1 cellular context compared by ENCODE assay signal in the genomic region with DNA sequence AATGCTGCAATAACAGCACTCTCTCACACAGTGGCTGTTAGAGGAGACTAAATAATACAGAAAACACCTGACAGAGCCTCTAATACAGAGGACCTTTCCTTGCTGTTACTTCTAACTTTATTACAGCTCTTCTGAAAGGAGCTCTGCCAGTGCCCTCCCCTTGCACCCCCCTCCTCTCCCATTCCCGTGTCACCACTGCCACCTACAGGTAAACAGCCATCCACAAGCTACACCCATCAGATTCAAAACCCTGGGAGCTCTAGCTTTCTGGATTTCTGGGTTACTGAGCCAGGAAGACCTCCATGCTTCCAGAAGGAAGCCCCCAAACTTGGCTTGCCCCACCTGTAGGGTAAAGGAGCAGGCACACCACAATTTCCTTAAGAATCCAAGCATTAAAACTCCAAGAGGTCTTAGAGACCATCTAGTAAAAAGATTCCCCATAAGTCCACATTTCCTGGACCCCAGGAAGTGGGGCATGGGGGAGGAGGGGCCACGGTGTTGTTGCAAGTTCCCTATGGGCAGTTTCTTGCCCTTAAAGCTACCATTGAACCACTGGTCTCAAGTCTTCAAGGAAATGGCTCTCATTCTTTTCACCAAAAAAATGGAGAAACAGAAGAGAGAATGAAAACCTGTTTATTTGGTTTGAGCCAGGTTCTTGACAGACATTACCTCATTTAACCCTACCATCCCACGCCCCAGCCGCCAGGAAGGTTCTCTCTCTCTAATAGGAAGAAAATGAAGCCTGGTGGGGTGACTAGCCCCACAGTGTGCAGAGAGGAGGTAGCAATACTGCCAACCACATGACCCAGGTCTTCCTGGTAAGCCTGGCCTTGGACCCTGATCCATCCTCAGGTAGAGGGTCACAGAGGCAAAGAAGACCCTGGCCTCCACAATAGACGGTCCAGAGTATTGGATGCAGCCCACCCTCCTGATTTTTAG.
A peak's percentile ranks its signal among the peaks of the same experiment; 100 is the strongest.
TF ChIP-seq lines count a peak whose summit lies in the region.

No MANE protein-coding gene starts in this region.

TF ChIP-seq in H1, 55 proteins besides CTCF, POLR2A, EP300 and RAD21:
- TF ChIP-seq RBBP5 (IDR thresholded peaks at IDR 0.05; ENCODE audit: borderline replicate concordance, low read depth, low read length) (no peak), FOSL1 (IDR thresholded peaks at IDR 0.05; ENCODE audit: insufficient read depth, low read depth, low read length) (no peak), HDAC2 (IDR thresholded peaks at IDR 0.05; ENCODE audit: borderline replicate concordance in 1 of 2, low read depth in 2 of 2, low read length in 2 of 2) (no peak), MAFK (IDR thresholded peaks at IDR 0.05; ENCODE audit: low read depth, low read length) (no peak), EGR1 (IDR thresholded peaks at IDR 0.05; ENCODE audit: borderline replicate concordance, low read depth, low read length) (no peak), HDAC6 (IDR thresholded peaks at IDR 0.05; ENCODE audit: low read depth, low read length) (no peak), KDM5A (IDR thresholded peaks at IDR 0.05; ENCODE audit: low read length) (no peak), CEBPB (IDR thresholded peaks at IDR 0.05; ENCODE audit: low read depth, low read length) (no peak), POU5F1 (IDR thresholded peaks at IDR 0.05; ENCODE audit: low read depth, low read length) (peak; percentile 30; the same call in 1 of the 2 replicates), PHF8 (conservative IDR thresholded peaks at IDR 0.05; ENCODE audit: low read depth, low read length) (no peak), SP4 (IDR thresholded peaks at IDR 0.05; ENCODE audit: low read length) (0 out of 2 replicates have a peak, but pooled peaks have one; percentile 48), SP2 (IDR thresholded peaks at IDR 0.05; ENCODE audit: low read length) (no peak), GABPA (IDR thresholded peaks at IDR 0.05; ENCODE audit: borderline replicate concordance, insufficient read depth, low read length) (peak; percentile 29; the same call in 1 of the 2 replicates), YY1 (IDR thresholded peaks at IDR 0.05; ENCODE audit: low read depth, low read length) (peak; percentile 44; the same call in 1 of the 2 replicates)
- TF ChIP-seq, protein P1, sequence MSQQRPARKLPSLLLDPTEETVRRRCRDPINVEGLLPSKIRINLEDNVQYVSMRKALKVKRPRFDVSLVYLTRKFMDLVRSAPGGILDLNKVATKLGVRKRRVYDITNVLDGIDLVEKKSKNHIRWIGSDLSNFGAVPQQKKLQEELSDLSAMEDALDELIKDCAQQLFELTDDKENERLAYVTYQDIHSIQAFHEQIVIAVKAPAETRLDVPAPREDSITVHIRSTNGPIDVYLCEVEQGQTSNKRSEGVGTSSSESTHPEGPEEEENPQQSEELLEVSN (IDR thresholded peaks at IDR 0.05), result no peak
